ENCODE assay signal across 8 cellular contexts in the genomic region with DNA sequence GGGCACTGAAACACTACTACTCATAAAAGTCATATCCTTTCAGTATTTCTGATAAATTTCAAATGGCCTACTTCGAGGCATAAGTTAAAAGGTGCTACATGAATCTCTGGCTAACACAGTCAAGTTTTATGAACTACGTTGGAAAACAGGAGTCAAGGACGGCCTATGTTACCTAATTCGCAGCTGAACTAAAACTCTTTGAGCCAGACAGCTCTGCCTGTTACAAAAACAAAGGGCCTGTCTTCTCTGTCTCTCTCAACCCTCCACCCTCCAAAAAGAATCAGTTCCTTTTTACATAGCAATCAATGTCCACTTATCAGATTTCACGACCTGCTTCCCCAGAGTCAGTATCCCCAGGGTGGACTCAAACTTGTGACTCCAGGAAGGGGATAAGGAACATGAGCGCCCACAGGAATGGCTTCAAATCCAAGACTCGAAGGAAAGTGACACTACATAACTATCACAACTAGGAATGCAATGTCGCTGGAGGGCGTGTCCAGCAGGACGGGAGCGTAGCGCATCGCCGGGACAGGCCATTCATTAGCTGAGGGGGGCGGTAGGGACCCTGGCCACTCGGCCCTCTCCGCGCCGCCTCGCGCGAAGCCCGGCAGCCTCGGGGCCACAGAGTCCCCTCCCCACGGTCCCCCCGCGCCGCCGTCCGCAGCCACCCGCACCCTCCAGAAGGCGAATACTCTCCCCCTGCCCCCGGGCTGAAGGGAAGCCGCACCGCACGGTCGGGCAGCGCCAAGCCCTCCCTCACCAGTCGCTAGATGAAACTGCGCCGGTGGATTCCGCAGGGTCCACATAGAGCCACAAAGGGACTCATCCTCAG. TPM values are rescaled to one million over a fixed set of nuclear protein-coding genes. Genes with fewer than 3 reads are reported as not detected.
DNase-seq lines count a peak whose midpoint lies in the region; ATAC-seq and TF ChIP-seq lines count a peak whose summit lies in the region.

No MANE protein-coding gene starts in this region.

- no peaks in the 10 kb centered on the region for H3K36me3 ChIP-seq in parathyroid adenoma (ENCODE audit: control insufficient read depth, insufficient read depth, low read length)

- H3K4me2 ChIP-seq in parathyroid adenoma (ENCODE audit: low read length): peak overlapping the region; percentile 58

- WGBS in adipose tissue, 3 donors: 1 to 2% (median 2%) methylated on average over 39 to 42 of the region's 42 CpGs

- DNase-seq in COR-L47 (lab: John Stamatoyannopoulos, UW) (peak; percentile 52), NCI-H526 (lab: John Stamatoyannopoulos, UW) (peak; percentile 64 to 82), left cardiac atrium (peak; percentile 72)
- no peak for DNase-seq in stimulated activated CD4-positive, alpha-beta T cell treated with anti-CD3 and anti-CD28 coated beads, Interleukin-4, amount 100 ng/mL, for 1 hour

- ATAC-seq in GM18907 (IDR thresholded peaks at IDR 0.05; ENCODE audit: unreplicated experiment): peak; percentile 58
- peak; percentile 37 for ATAC-seq in HG03103 (IDR thresholded peaks at IDR 0.05; ENCODE audit: low read depth, unreplicated experiment)
- ATAC-seq in left cardiac atrium: peak; percentile 72 to 74

- H3K4me3 ChIP-seq in parathyroid adenoma (ENCODE audit: low read depth, low read length): peak overlapping the region; percentile 99

- peaks cover 26% of the 10 kb centered on the region for H3K79me2 ChIP-seq in parathyroid adenoma

- H3K27ac ChIP-seq in adipose tissue (ENCODE audit: low read depth, low read length): peak overlapping the region; percentile 93
- H3K27ac ChIP-seq in parathyroid adenoma: peak overlapping the region; percentile 94

- peak overlapping the region; percentile 96 for H3K9ac ChIP-seq in parathyroid adenoma

- peak overlapping the region; percentile 99 for H2AFZ ChIP-seq in parathyroid adenoma

- H3K4me1 ChIP-seq in parathyroid adenoma: peaks cover 6% of the 10 kb centered on the region

- H3K27me3 ChIP-seq in parathyroid adenoma (ENCODE audit: control insufficient read depth, insufficient read depth, low read length): no peaks in the 10 kb centered on the region

- intact Hi-C loops in left cardiac atrium (cut with DNase I): loop anchor here in 1 of 2 donors (5.0 kb wide), 1 partner anchor 820 kb away; a partner anchor contains a TSS

- no peak for TF ChIP-seq CTCF in parathyroid adenoma (IDR thresholded peaks at IDR 0.05)

- H3K9me3 ChIP-seq in parathyroid adenoma (ENCODE audit: control insufficient read depth, low read length): no peaks in the 10 kb centered on the region

RNA-seq across cellular contexts. Expression of a gene that starts 0.5 kb away (rescaled TPM):
- polyA plus RNA-seq in adipose tissue: 10 to 100 TPM; 12.0 to 22.6 (median 12.7) TPM
- total RNA-seq in left cardiac atrium: 10 to 100 TPM; 22.3 to 31.8 TPM
